Comparison of ENCODE assay signal across 8 cellular contexts in the genomic region with DNA sequence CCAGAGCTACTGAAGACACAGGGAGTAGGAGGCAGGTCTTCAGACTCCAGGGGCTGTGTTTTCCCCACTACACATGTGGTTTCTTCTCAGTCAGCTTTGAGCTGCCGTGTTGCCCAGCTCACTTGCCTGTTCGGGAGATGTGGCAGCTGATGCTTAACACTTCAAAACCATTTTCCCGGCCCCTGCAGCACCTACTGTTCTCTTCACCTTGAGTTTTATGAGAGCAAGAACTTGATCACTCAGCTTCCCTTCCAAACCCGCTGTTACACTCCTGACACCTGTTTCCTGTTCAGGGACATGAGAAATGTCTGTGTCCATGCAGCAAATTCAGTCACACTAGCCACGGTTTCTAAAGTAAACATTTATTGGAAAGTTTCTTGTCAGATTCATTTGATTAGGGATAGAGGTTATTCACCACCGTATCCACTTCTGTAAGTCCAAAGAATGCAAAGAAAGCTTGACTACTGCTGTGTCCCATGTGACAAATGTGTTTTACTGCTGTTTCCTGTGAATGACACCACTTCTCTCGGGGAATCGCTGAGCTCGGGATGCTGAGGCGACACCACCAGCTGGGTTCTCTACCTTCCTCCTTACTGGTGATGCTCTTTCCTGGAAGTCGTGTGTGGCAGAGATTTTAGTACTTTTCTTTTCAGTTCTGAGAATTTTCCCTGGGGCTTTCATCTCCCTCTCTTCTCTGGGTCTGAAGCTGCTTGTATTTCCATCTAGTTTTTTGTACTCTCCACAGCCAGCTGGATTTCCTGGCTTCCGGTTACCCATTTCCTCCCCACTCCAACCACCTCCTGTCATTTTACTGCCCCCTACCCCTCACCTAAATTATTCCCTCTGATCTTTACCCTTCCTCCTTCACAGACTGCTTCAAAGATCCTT.
DNase-seq lines count a peak whose midpoint lies in the region; ATAC-seq, FAIRE-seq and TF ChIP-seq lines count a peak whose summit lies in the region.

No MANE protein-coding gene starts in this region.

- DNase-seq in G401 (ENCODE audit: low spot score) (peak; percentile 33), left ventricle myocardium inferior (no peak), GM19238 (ENCODE audit: insufficient read length, low spot score) (no peak), RCC 7860 (ENCODE audit: low spot score) (no peak)
- DNase-seq in activated CD8-positive, alpha-beta memory T cell treated with anti-CD3 and anti-CD28 coated beads, Interleukin-2, amount 50 U/mL, for 48 hours, result peak; percentile 64
- peak; percentile 37 for DNase-seq in stimulated activated CD4-positive, alpha-beta T cell treated with anti-CD3 and anti-CD28 coated beads, Interleukin-4, amount 100 ng/mL, for 1 hour

- in situ Hi-C loops in G401 (cut with HindIII; ENCODE audit: low sequenced_read_pairs), result no loop called here

- no peaks in the 10 kb centered on the region for H3K9me3 ChIP-seq in HUES48 (ENCODE audit: control insufficient read depth, insufficient read depth, low read length)
- H3K9me3 ChIP-seq in left ventricle myocardium inferior (replicated peaks), result no peaks in the 10 kb centered on the region

- peak overlapping the region; percentile 37 for H3K27ac ChIP-seq in HUES48 (ENCODE audit: low read depth, low read length)
- H3K27ac ChIP-seq in left ventricle myocardium inferior (replicated peaks), result peak overlapping the region; percentile 56

- H3K4me1 ChIP-seq in HUES48 (ENCODE audit: control insufficient read depth, insufficient read depth, low read length) (peaks cover 33% of the 10 kb centered on the region), left ventricle myocardium inferior (peaks cover 36% of the 10 kb centered on the region)

- no peaks in the 10 kb centered on the region for H3K27me3 ChIP-seq in HUES48 (ENCODE audit: control insufficient read depth, insufficient read depth, low read length)
- no peaks in the 10 kb centered on the region for H3K27me3 ChIP-seq in left ventricle myocardium inferior (ENCODE audit: low read depth)

- FAIRE-seq in RCC 7860 (lab: Jason Lieb, UNC), result no peak

- H3K36me3 ChIP-seq in HUES48 (ENCODE audit: control insufficient read depth, insufficient read depth, low read length) (0 out of 2 replicates have a peak, but pooled peaks cover 3% of the 10 kb centered on the region), left ventricle myocardium inferior (peaks cover 16% of the 10 kb centered on the region)

- ATAC-seq in GM21619 (IDR thresholded peaks at IDR 0.05; ENCODE audit: unreplicated experiment), result no peak

- no peak for TF ChIP-seq CTCF in left ventricle myocardium inferior (IDR thresholded peaks at IDR 0.05; ENCODE audit: borderline replicate concordance)

- H3K9ac ChIP-seq in HUES48 (ENCODE audit: low read depth, low read length), result no peak overlapping the region

- intact Hi-C loops in left ventricle myocardium inferior (cut with micrococcal nuclease), result no loop called here

- H3K4me3 ChIP-seq in HUES48 (ENCODE audit: low read depth, low read length) (no peak overlapping the region), left ventricle myocardium inferior (peak overlapping the region; percentile 27)

Comparison
In these comparisons a context has a peak if more than half of its experiments do, and no peak if none do; other contexts are left out.
1. DNase-seq: peak in G401 (single experiment), activated CD8-positive, alpha-beta memory T cell treated with anti-CD3 and anti-CD28 coated beads, Interleukin-2, amount 50 U/mL, for 48 hours (single experiment) and stimulated activated CD4-positive, alpha-beta T cell treated with anti-CD3 and anti-CD28 coated beads, Interleukin-4, amount 100 ng/mL, for 1 hour (single experiment); none in left ventricle myocardium inferior (single experiment), GM19238 (single experiment) and RCC 7860 (single experiment).